Comparison of ENCODE assay signal across 1 cellular context in genomic region chr4:140103676-140104075, GRCh38.
A peak's percentile ranks its signal among the peaks of the same experiment; 100 is the strongest.
TF ChIP-seq lines count a peak whose summit lies in the region.

No MANE protein-coding gene starts in this region.

TF ChIP-seq in GM12878, 131 proteins besides CTCF, POLR2A, EP300 and RAD21 (continued from another document):
- TF ChIP-seq ZNF592 (IDR thresholded peaks at IDR 0.05) (no peak), IKZF1 (conservative IDR thresholded peaks at IDR 0.05) (no peak), BCL3 (IDR thresholded peaks at IDR 0.05; ENCODE audit: borderline replicate concordance, insufficient read depth, low read depth, low read length, poor library complexity, severe bottlenecking) (no peak), BMI1 (IDR thresholded peaks at IDR 0.05; ENCODE audit: borderline replicate concordance) (no peak), ZNF687 (IDR thresholded peaks at IDR 0.05) (no peak), IKZF2 (IDR thresholded peaks at IDR 0.05) (peak in 1 of 2 experiments; percentile 39; a peak in 1 of 4 replicates), JUNB (IDR thresholded peaks at IDR 0.05) (peak; percentile 76), MLLT1 (IDR thresholded peaks at IDR 0.05) (no peak), CBX5 (IDR thresholded peaks at IDR 0.05; ENCODE audit: low read depth) (no peak), TAF1 (IDR thresholded peaks at IDR 0.05; ENCODE audit: borderline replicate concordance, low read depth, low read length) (no peak), WRNIP1 (IDR thresholded peaks at IDR 0.05; ENCODE audit: borderline replicate concordance, low read depth, low read length) (no peak), BRCA1 (IDR thresholded peaks at IDR 0.05; ENCODE audit: low read depth, low read length) (no peak), PAX5 (IDR thresholded peaks at IDR 0.05; ENCODE audit: borderline replicate concordance, low read depth, low read length) (no peak), NBN (IDR thresholded peaks at IDR 0.05) (no peak), ZSCAN29 (IDR thresholded peaks at IDR 0.05) (no peak)
